In genomic region chr19:2278504-2279158, GRCh38 we compare ENCODE assay signal across 2 cellular contexts.
TF ChIP-seq lines count a peak whose summit lies in the region.

No MANE protein-coding gene starts in this region.

TF ChIP-seq in SK-N-SH, 30 proteins besides CTCF, POLR2A, EP300 and RAD21:
- no peak for TF ChIP-seq TCF12 (IDR thresholded peaks at IDR 0.05)
- TF ChIP-seq SMC3 (IDR thresholded peaks at IDR 0.05; ENCODE audit: low read depth, low read length), result no peak
- TF ChIP-seq SIN3A (IDR thresholded peaks at IDR 0.05; ENCODE audit: borderline replicate concordance, low read depth, low read length), result no peak
- TF ChIP-seq GABPA (IDR thresholded peaks at IDR 0.05; ENCODE audit: low read depth), result no peak
- no peak for TF ChIP-seq YY1 (IDR thresholded peaks at IDR 0.05; ENCODE audit: low read depth)
- TF ChIP-seq USF1 (IDR thresholded peaks at IDR 0.05; ENCODE audit: borderline replicate concordance, low read depth), result no peak
- TF ChIP-seq MXI1 (IDR thresholded peaks at IDR 0.05; ENCODE audit: low read depth, low read length), result no peak

TF ChIP-seq in SK-N-SH treated with all-trans-retinoic acid at 6 μM for 48 hours, 23 proteins besides CTCF, POLR2A, EP300 and RAD21:
- TF ChIP-seq ISL1 (CRISPR knock-in tag; IDR thresholded peaks at IDR 0.05), result no peak
- no peak for TF ChIP-seq TOX (CRISPR knock-in tag; IDR thresholded peaks at IDR 0.05; ENCODE audit: borderline replicate concordance)
- TF ChIP-seq ARNTL (CRISPR knock-in tag; IDR thresholded peaks at IDR 0.05; ENCODE audit: borderline replicate concordance, low read depth), result no peak
- TF ChIP-seq GLIS3 (CRISPR knock-in tag; IDR thresholded peaks at IDR 0.05), result no peak
- no peak for TF ChIP-seq TSHZ2 (CRISPR knock-in tag; IDR thresholded peaks at IDR 0.05)
- TF ChIP-seq ZNF565 (CRISPR knock-in tag; conservative IDR thresholded peaks at IDR 0.05; ENCODE audit: low read depth), result no peak
- TF ChIP-seq CSDC2 (CRISPR knock-in tag; IDR thresholded peaks at IDR 0.05), result no peak
- no peak for TF ChIP-seq ZC3H10 (CRISPR knock-in tag; IDR thresholded peaks at IDR 0.05)
- no peak for TF ChIP-seq CSRNP3 (CRISPR knock-in tag; IDR thresholded peaks at IDR 0.05)
- no peak for TF ChIP-seq OSR1 (CRISPR knock-in tag; IDR thresholded peaks at IDR 0.05)
- TF ChIP-seq POU6F1 (CRISPR knock-in tag; IDR thresholded peaks at IDR 0.05; ENCODE audit: borderline replicate concordance, low read depth), result no peak
- no peak for TF ChIP-seq BACH2 (CRISPR knock-in tag; IDR thresholded peaks at IDR 0.05; ENCODE audit: borderline replicate concordance)
- TF ChIP-seq ZNF8 (CRISPR knock-in tag; IDR thresholded peaks at IDR 0.05), result no peak
- no peak for TF ChIP-seq ZNF70 (CRISPR knock-in tag; IDR thresholded peaks at IDR 0.05)
- no peak for TF ChIP-seq ZFP3 (CRISPR knock-in tag; IDR thresholded peaks at IDR 0.05)
- no peak for TF ChIP-seq CREB5 (CRISPR knock-in tag; IDR thresholded peaks at IDR 0.05; ENCODE audit: low read depth)
- no peak for TF ChIP-seq SNAI2 (CRISPR knock-in tag; IDR thresholded peaks at IDR 0.05)
- no peak for TF ChIP-seq PATZ1 (CRISPR knock-in tag; IDR thresholded peaks at IDR 0.05; ENCODE audit: borderline replicate concordance)
- no peak for TF ChIP-seq ESRRG (CRISPR knock-in tag; IDR thresholded peaks at IDR 0.05)
- TF ChIP-seq RARB (CRISPR knock-in tag; IDR thresholded peaks at IDR 0.05), result no peak
